Comparison of ENCODE assay signal across 8 cellular contexts in the genomic region with DNA sequence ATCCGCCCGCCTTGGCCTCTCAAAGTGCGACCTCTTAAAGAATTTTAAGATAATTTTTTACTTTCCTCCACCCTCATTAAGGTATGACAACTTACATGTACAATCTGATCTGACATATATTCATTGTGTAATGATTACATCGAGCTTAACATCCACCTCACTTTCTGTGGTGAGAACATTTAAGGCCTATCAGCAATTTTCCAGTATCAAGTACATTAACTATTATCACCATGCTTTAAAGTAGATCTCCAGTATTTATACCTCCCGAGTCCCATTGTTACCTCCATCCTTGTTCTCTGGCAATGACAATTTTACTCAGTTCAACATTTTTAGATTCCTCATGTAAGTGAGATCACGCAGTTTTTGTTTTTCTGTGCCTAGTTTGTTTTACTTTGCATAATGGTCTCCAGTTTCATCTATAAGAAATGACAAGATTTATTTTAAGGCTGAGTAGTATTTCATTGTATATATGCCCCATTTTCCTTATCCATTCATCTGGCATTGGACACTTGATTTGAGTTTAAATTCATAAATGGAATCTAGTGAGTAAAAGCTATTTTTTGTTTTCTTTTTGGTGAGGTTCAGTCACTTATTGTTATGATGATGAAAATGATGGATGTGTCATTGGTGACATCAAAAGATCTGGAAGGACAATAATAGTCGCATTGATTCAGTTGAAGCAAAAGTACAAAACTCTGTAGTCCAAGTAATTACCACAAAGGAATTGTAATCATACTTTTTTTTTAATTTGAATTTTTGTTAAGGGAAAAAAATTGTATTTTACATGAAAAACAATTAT.
DNase-seq lines count a peak whose midpoint lies in the region; ATAC-seq, FAIRE-seq and TF ChIP-seq lines count a peak whose summit lies in the region.

No MANE protein-coding gene starts in this region.

- CTCF ChIA-PET in RWPE1 (lab: Yijun Ruan, JAX): interaction anchor here (1.0 kb wide), 1 partner anchor 40 kb away, joined by 4 read pairs; a partner anchor contains a TSS

- FAIRE-seq in GM19239 (lab: Jason Lieb, UNC): no peak

- POLR2A ChIA-PET in RWPE1 (lab: Yijun Ruan, JAX; ENCODE audit: low non-redundant PET): interaction anchor here (0.8 to 1.4 kb wide), 4 partner anchors 16 to 68 kb away, joined by 3 to 7 read pairs (median 6); a partner anchor contains a TSS

- no peaks in the 10 kb centered on the region; the same call in 1 of the 2 replicates for H3K36me3 ChIP-seq in H7 (replicated peaks; ENCODE audit: control insufficient read depth, insufficient read depth, low read length)

- peak overlapping the region; percentile 80 for H3K4me3 ChIP-seq in AG10803 (ENCODE audit: low read length)
- peak overlapping the region; percentile 93 for H3K4me3 ChIP-seq in H7 (ENCODE audit: insufficient read depth, low read depth, low read length)
- peak overlapping the region; percentile 56 for H3K4me3 ChIP-seq in epithelial cell of proximal tubule (ENCODE audit: low read depth, low read length)

- no peak for ATAC-seq in HG02798 (IDR thresholded peaks at IDR 0.05; ENCODE audit: poor library complexity, unreplicated experiment)
- no peak for ATAC-seq in GM21390 (IDR thresholded peaks at IDR 0.05; ENCODE audit: unreplicated experiment)

- TF ChIP-seq CTCF in AG10803 (conservative IDR thresholded peaks at IDR 0.05; ENCODE audit: low read length) (no peak), RWPE1 (conservative IDR thresholded peaks at IDR 0.05; ENCODE audit: low read depth) (no peak), epithelial cell of proximal tubule (conservative IDR thresholded peaks at IDR 0.05; ENCODE audit: low read depth, low read length) (no peak)

- H3K27me3 ChIP-seq in H7 (ENCODE audit: control insufficient read depth, insufficient read depth, low read length): no peaks in the 10 kb centered on the region

- H3K27ac ChIP-seq in RWPE1: peak overlapping the region; percentile 95

- DNase-seq in AG10803 (ENCODE audit: low read depth): no peak
- no peak for DNase-seq in H7
- DNase-seq in RWPE1 (ENCODE audit: low spot score): no peak
- no peak for DNase-seq in epithelial cell of proximal tubule (ENCODE audit: low read depth)
- peak; percentile 57 for DNase-seq in retina
- DNase-seq in GM19239 (ENCODE audit: insufficient read length, low spot score): no peak
